17 cellular contexts compared by ENCODE assay signal in genomic region chr10:8073696-8074416, GRCh38. TPM values are rescaled to one million over a fixed set of nuclear protein-coding genes. Genes with fewer than 3 reads are reported as not detected.
DNase-seq lines count a peak whose midpoint lies in the region; ATAC-seq and TF ChIP-seq lines count a peak whose summit lies in the region.
"Had no signal": no experiment of that assay in that cellular context is flagged by ENCODE, and none has a peak within 500 bp of the region (broad histone marks: within the 10 kb centered on the region; RNA-seq: fewer than 3 reads in every experiment).

No MANE protein-coding gene starts in this region.

- H3K4me1 Mint-ChIP-seq in activated CD4-positive, alpha-beta memory T cell treated with anti-CD3 and anti-CD28 coated beads for 36 hours (ENCODE audit: low read depth) = peaks cover 51% of the 10 kb centered on the region
- peaks cover 39 to 73% of the 10 kb centered on the region in 2 donors for H3K4me1 Mint-ChIP-seq in immature natural killer cell
- H3K4me1 Mint-ChIP-seq in endodermal cell = peaks cover 35% of the 10 kb centered on the region
- no peaks in the 10 kb centered on the region for H3K4me1 Mint-ChIP-seq in Calu3 (ENCODE audit: low read depth, unreplicated experiment)

- H3K36me3 ChIP-seq in DND-41 (ENCODE audit: insufficient read depth, low read length) (peaks cover 67% of the 10 kb centered on the region), endodermal cell (ENCODE audit: control insufficient read depth, insufficient read depth, low read length) (peaks cover 61% of the 10 kb centered on the region)

- 94 to 100% methylated on average over 11 to 15 of the region's 15 CpGs for WGBS in endodermal cell (ENCODE audit: insufficient coverage in 1 of 2, insufficient read length in 1 of 2), 2 experiments

- POLR2A ChIA-PET in activated CD4-positive, alpha-beta memory T cell treated with anti-CD3 and anti-CD28 coated beads for 36 hours (lab: Charles Lee) = interaction anchor here (0.7 to 1.3 kb wide), 5 partner anchors 12 to 261 kb away, joined by 3 to 6 read pairs (median 3); no protein-coding TSS in a partner anchor

- DNase-seq in AG08395 (ENCODE audit: low spot score) (peak; percentile 71), DND-41 (no peak), immature natural killer cell (no peak), endodermal cell (no peak), Calu3 (no peak)
- peak; percentile 37 for DNase-seq in activated CD4-positive, alpha-beta memory T cell treated with anti-CD3 and anti-CD28 coated beads for 36 hours
- no peak for DNase-seq in stimulated activated naive CD4-positive, alpha-beta T cell (lab: John Stamatoyannopoulos, UW)
- DNase-seq: activated naive CD4-positive, alpha-beta T cell treated with Interleukin-2 at 50 U/mL for 16 hours; caudate nucleus; effector CD4-positive, alpha-beta T cell; naive B cell; NCI-H1436 treated with DMSO at 0.1 percent for 48 hours; NCI-H226; SHP77; T1000 had no signal

- peak overlapping the region; percentile 55 for H3K27ac Mint-ChIP-seq in activated CD4-positive, alpha-beta memory T cell treated with anti-CD3 and anti-CD28 coated beads for 36 hours
- H3K27ac Mint-ChIP-seq in immature natural killer cell (peak overlapping the region; percentile 73 to 88 (median 80)), endodermal cell (no peak overlapping the region), Calu3 (ENCODE audit: unreplicated experiment) (no peak overlapping the region)
- H3K27ac Mint-ChIP-seq: naive B cell had no signal

- H3K27me3 Mint-ChIP-seq in activated CD4-positive, alpha-beta memory T cell treated with anti-CD3 and anti-CD28 coated beads for 36 hours = no peaks in the 10 kb centered on the region
- peaks cover 1 to 3% (median 2%) of the 10 kb centered on the region in 3 donors for H3K27me3 Mint-ChIP-seq in immature natural killer cell (ENCODE audit: low read depth in 3 of 3)
- H3K27me3 Mint-ChIP-seq in endodermal cell (ENCODE audit: insufficient read depth) = peaks cover 18% of the 10 kb centered on the region
- H3K27me3 Mint-ChIP-seq in Calu3 (ENCODE audit: unreplicated experiment) = no peaks in the 10 kb centered on the region

- H3K4me2 ChIP-seq in DND-41 (ENCODE audit: insufficient read depth, low read length) = no peak overlapping the region

- 0 out of 2 replicates have a peak, but pooled peaks cover 6% of the 10 kb centered on the region for H3K4me1 ChIP-seq in DND-41 (ENCODE audit: insufficient read depth, low read length)
- H3K4me1 ChIP-seq in endodermal cell (ENCODE audit: control insufficient read depth, insufficient read depth, low read length) = peaks cover 25% of the 10 kb centered on the region

- H3K9me3 ChIP-seq in DND-41 (ENCODE audit: insufficient read depth, low read length, severe bottlenecking) (no peaks in the 10 kb centered on the region), endodermal cell (ENCODE audit: control insufficient read depth, low read length) (no peaks in the 10 kb centered on the region)

- intact Hi-C loops in activated CD4-positive, alpha-beta memory T cell treated with anti-CD3 and anti-CD28 coated beads for 36 hours (cut with micrococcal nuclease) = no loop called here
- intact Hi-C loops in Calu3 (cut with micrococcal nuclease; ENCODE audit: unreplicated experiment) = no loop called here

- peaks cover 38% of the 10 kb centered on the region for H4K20me1 ChIP-seq in DND-41 (ENCODE audit: insufficient read depth, low read length)

- TF ChIP-seq CTCF in DND-41 (IDR thresholded peaks at IDR 0.05; ENCODE audit: borderline replicate concordance, extremely low read depth, low read length, poor library complexity, severe bottlenecking) (no peak), endodermal cell (conservative IDR thresholded peaks at IDR 0.05) (no peak), Calu3 (IDR thresholded peaks at IDR 0.05; ENCODE audit: unreplicated experiment) (no peak)

- H2AFZ ChIP-seq in DND-41 (ENCODE audit: low read depth, low read length) = no peak overlapping the region

- H3K4me3 ChIP-seq in DND-41 (ENCODE audit: low read depth in 1 of 2, low read length in 2 of 2) (no peak overlapping the region), endodermal cell (ENCODE audit: low read length) (no peak overlapping the region)

- H3K79me2 ChIP-seq in DND-41 (ENCODE audit: insufficient read depth, low read length) = peaks cover 45% of the 10 kb centered on the region

- H3K9me3 Mint-ChIP-seq in activated CD4-positive, alpha-beta memory T cell treated with anti-CD3 and anti-CD28 coated beads for 36 hours = no peaks in the 10 kb centered on the region
- H3K9me3 Mint-ChIP-seq in immature natural killer cell = no peaks in the 10 kb centered on the region
- H3K9me3 Mint-ChIP-seq in endodermal cell = no peaks in the 10 kb centered on the region
- H3K9me3 Mint-ChIP-seq in Calu3 (ENCODE audit: low read depth, unreplicated experiment) = no peaks in the 10 kb centered on the region

- H3K27me3 ChIP-seq in DND-41 (ENCODE audit: insufficient read depth, low read length, poor library complexity) (no peaks in the 10 kb centered on the region), endodermal cell (ENCODE audit: control insufficient read depth, insufficient read depth, low read length, poor library complexity, severe bottlenecking) (no peaks in the 10 kb centered on the region)

- H3K9ac ChIP-seq in DND-41 (ENCODE audit: low read depth, low read length) = no peak overlapping the region
- H3K9ac ChIP-seq in endodermal cell (ENCODE audit: extremely low read depth, low read length, poor library complexity, severe bottlenecking) = no peak overlapping the region

- no peak overlapping the region for H3K4me3 Mint-ChIP-seq in activated CD4-positive, alpha-beta memory T cell treated with anti-CD3 and anti-CD28 coated beads for 36 hours
- peak overlapping the region in 1 of 5 donors; percentile 27 for H3K4me3 Mint-ChIP-seq in immature natural killer cell
- H3K4me3 Mint-ChIP-seq in endodermal cell = no peak overlapping the region
- H3K4me3 Mint-ChIP-seq in Calu3 (ENCODE audit: low read depth, unreplicated experiment) = no peak overlapping the region

- CTCF ChIA-PET in activated CD4-positive, alpha-beta memory T cell treated with anti-CD3 and anti-CD28 coated beads for 36 hours (lab: Charles Lee) = no interaction called here
- CTCF ChIA-PET in Calu3 (lab: Charles Lee) = interaction anchor here (0.7 kb wide), 1 partner anchor 247 kb away, joined by 3 read pairs; no protein-coding TSS in a partner anchor

- peak overlapping the region; percentile 38; the same call in 1 of the 2 replicates for H3K27ac ChIP-seq in DND-41 (ENCODE audit: low read length)
- H3K27ac ChIP-seq in endodermal cell (ENCODE audit: low read depth, low read length) = no peak overlapping the region

- BruUV-seq in Calu3 (replicated peaks; lab: Mats Ljungman, UMichigan) = no TSS peak

- ATAC-seq in DND-41 (ENCODE audit: insufficient read depth, low read depth) = no peak
- ATAC-seq in HG02623 (IDR thresholded peaks at IDR 0.05; ENCODE audit: unreplicated experiment) = no peak

- peaks cover 66% of the 10 kb centered on the region for H3K36me3 Mint-ChIP-seq in activated CD4-positive, alpha-beta memory T cell treated with anti-CD3 and anti-CD28 coated beads for 36 hours
- H3K36me3 Mint-ChIP-seq in immature natural killer cell (peaks cover 28 to 60% (median 43%) of the 10 kb centered on the region in 3 donors), endodermal cell (ENCODE audit: low read depth) (peaks cover 47% of the 10 kb centered on the region), Calu3 (ENCODE audit: insufficient read depth, unreplicated experiment) (peaks cover 20% of the 10 kb centered on the region)
- H3K36me3 Mint-ChIP-seq: naive B cell had no signal

RNA-seq across cellular contexts. Expression of gene GATA3, which starts 19.4 kb away (rescaled TPM):
- 10 to 100 TPM; 46.3 to 47.4 TPM for total RNA-seq in activated CD4-positive, alpha-beta memory T cell treated with anti-CD3 and anti-CD28 coated beads for 36 hours
- 10 to 100 TPM; 27.2 to 52.1 (median 36.8) TPM for polyA plus RNA-seq in immature natural killer cell
- total RNA-seq in endodermal cell (100 to 1,000 TPM in 1 of 2 donors, 10 to 100 TPM in 1; 51.3 to 103 TPM), Calu3 (2022) (5.0 and 8.2 TPM in 2 replicates)
- 6.0 TPM for polyA plus RNA-seq in endodermal cell (2013, experiment 1 of 2)
- 6.7 TPM for polyA plus RNA-seq in endodermal cell (2013, experiment 2 of 2)
- total RNA-seq: LHCN-M2 had no signal

Comparison
In these comparisons a context has a peak if more than half of its experiments do, and no peak if none do; other contexts are left out.
1. DNase-seq: peak in AG08395 (single experiment) and activated CD4-positive, alpha-beta memory T cell treated with anti-CD3 and anti-CD28 coated beads for 36 hours (single experiment); none in DND-41 (single experiment), immature natural killer cell (0 of 3), endodermal cell (single experiment), stimulated activated naive CD4-positive, alpha-beta T cell (0 of 6) and Calu3 (single experiment).
2. H3K27ac Mint-ChIP-seq: peak in activated CD4-positive, alpha-beta memory T cell treated with anti-CD3 and anti-CD28 coated beads for 36 hours (single experiment) and immature natural killer cell (6 of 6); none in endodermal cell (single experiment) and Calu3 (single experiment).